In genomic region chr7:69115788-69116187, GRCh38 we compare ENCODE assay signal across 13 cellular contexts.
"Had no signal": no experiment of that assay in that cellular context is flagged by ENCODE, and none has a peak within 500 bp of the region (broad histone marks: within the 10 kb centered on the region; RNA-seq: fewer than 3 reads in every experiment).

No MANE protein-coding gene starts in this region.

- H3K27me3 Mint-ChIP-seq: stimulated activated naive CD8-positive, alpha-beta T cell treated with anti-CD3 and anti-CD28 coated beads, Interleukin-15, amount 100 ng/mL, for 72 hours had no signal

- H3K4me3 ChIP-seq: heart right ventricle, pancreas, testis had no signal

- FAIRE-seq: frontal cortex, pancreas had no signal

- H3K36me3 ChIP-seq: brain microvascular endothelial cell, heart right ventricle, pancreas had no signal

- H3K27ac ChIP-seq: brain microvascular endothelial cell, heart right ventricle, pancreas, testis had no signal

- H3K27me3 ChIP-seq: brain microvascular endothelial cell, heart right ventricle, pancreas, testis had no signal

- H3K9me3 ChIP-seq: pancreas, testis had no signal

- H3K27ac Mint-ChIP-seq: activated naive CD4-positive, alpha-beta T cell treated with anti-CD3 and anti-CD28 coated beads, Interleukin-2, amount 50 U/mL, for 72 hours; stimulated activated naive CD8-positive, alpha-beta T cell treated with anti-CD3 and anti-CD28 coated beads, Interleukin-15, amount 100 ng/mL, for 72 hours; T-helper 2 cell treated with Interferon-gamma antibody and Interleukin-4, amounts not matched to agents 5 μg/mL and 100 μg/mL, for 36 hours had no signal

- DNase-seq: activated T-cell treated with anti-CD3 and anti-CD28 coated beads, Interleukin-2, amount 50 U/mL, for 1 hour; amniotic stem cell; brain microvascular endothelial cell; heart right ventricle; stimulated activated CD4-positive, alpha-beta T cell treated with anti-CD3 and anti-CD28 coated beads, Interleukin-15, amount 100 ng/mL, for 24 hours; stimulated activated CD4-positive, alpha-beta T cell treated with anti-CD3 and anti-CD28 coated beads, Interleukin-4, amount 100 ng/mL, for 24 hours; stimulated activated naive CD8-positive, alpha-beta T cell treated with anti-CD3 and anti-CD28 coated beads, Interleukin-15, amount 100 ng/mL, for 72 hours; testis had no signal

- H3K4me1 ChIP-seq: pancreas, testis had no signal

- ATAC-seq: activated CD4-positive, CD25-positive, alpha-beta regulatory T cell treated with anti-CD3 and anti-CD28 coated beads, Interleukin-2, amount 50 U/mL, for 24 hours; activated naive CD4-positive, alpha-beta T cell treated with anti-CD3 and anti-CD28 coated beads, Interleukin-2, amount 50 U/mL, for 72 hours; heart right ventricle; stimulated activated naive CD8-positive, alpha-beta T cell treated with anti-CD3 and anti-CD28 coated beads, Interleukin-15, amount 100 ng/mL, for 72 hours had no signal

- H3K4me3 Mint-ChIP-seq: stimulated activated naive CD8-positive, alpha-beta T cell treated with anti-CD3 and anti-CD28 coated beads, Interleukin-15, amount 100 ng/mL, for 72 hours; T-helper 2 cell treated with Interferon-gamma antibody and Interleukin-4, amounts not matched to agents 5 μg/mL and 100 μg/mL, for 36 hours had no signal

- H3K4me1 Mint-ChIP-seq: stimulated activated naive CD8-positive, alpha-beta T cell treated with anti-CD3 and anti-CD28 coated beads, Interleukin-15, amount 100 ng/mL, for 72 hours had no signal
